ENCODE assay signal across 2 cellular contexts in genomic region chrX:69285401-69285871, GRCh38.
TF ChIP-seq lines count a peak whose summit lies in the region.

No MANE protein-coding gene starts in this region.

TF ChIP-seq in A549, 52 proteins besides CTCF, POLR2A, EP300 and RAD21 (continued from another document):
- TF ChIP-seq, protein P1, sequence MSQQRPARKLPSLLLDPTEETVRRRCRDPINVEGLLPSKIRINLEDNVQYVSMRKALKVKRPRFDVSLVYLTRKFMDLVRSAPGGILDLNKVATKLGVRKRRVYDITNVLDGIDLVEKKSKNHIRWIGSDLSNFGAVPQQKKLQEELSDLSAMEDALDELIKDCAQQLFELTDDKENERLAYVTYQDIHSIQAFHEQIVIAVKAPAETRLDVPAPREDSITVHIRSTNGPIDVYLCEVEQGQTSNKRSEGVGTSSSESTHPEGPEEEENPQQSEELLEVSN (IDR thresholded peaks at IDR 0.05; ENCODE audit: borderline replicate concordance, low read depth), result no peak
TF ChIP-seq in A549: peak in this region for 0.

TF ChIP-seq in IMR-90, 13 proteins besides CTCF, POLR2A, EP300 and RAD21 (continued from another document):
- TF ChIP-seq ELK1 (IDR thresholded peaks at IDR 0.05; ENCODE audit: borderline replicate concordance, low read depth, low read length), result no peak
- no peak for TF ChIP-seq CHD1 (IDR thresholded peaks at IDR 0.05; ENCODE audit: low read depth, low read length)
- no peak for TF ChIP-seq FOS (IDR thresholded peaks at IDR 0.05; ENCODE audit: low read depth, low read length)
- TF ChIP-seq, protein P2, sequence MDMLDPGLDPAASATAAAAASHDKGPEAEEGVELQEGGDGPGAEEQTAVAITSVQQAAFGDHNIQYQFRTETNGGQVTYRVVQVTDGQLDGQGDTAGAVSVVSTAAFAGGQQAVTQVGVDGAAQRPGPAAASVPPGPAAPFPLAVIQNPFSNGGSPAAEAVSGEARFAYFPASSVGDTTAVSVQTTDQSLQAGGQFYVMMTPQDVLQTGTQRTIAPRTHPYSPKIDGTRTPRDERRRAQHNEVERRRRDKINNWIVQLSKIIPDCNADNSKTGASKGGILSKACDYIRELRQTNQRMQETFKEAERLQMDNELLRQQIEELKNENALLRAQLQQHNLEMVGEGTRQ (IDR thresholded peaks at IDR 0.05; ENCODE audit: low read depth, low read length), result no peak
